ENCODE assay signal across 22 cellular contexts in the genomic region with DNA sequence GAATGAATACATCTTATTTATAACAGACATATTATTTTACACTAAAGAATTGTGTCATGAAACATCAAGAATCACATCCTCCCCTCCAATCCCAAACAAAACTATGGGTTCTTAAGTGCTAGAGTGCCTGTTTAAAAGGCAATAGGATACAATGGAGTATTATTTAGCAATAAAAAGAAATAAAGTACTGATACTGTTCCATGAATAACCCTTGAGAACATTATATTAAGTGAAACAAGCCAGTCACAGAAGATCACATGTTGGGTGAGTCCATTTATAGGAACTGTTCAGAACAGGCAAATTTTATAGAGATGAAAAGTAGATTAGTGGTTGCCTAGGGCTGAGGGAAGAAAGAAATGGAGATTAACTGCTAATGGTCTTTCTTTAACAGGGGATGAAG.
"Had no signal": no experiment of that assay in that cellular context is flagged by ENCODE, and none has a peak within 500 bp of the region (broad histone marks: within the 10 kb centered on the region; RNA-seq: fewer than 3 reads in every experiment).

No MANE protein-coding gene starts in this region.

- H2AFZ ChIP-seq: neural progenitor cell had no signal

- H3K9me3 Mint-ChIP-seq: immature natural killer cell; natural killer cell treated with Interleukin-12 subunit alpha and Interleukin-12 subunit beta and Interleukin-15 and Interleukin-18, amount 100 ng/mL, for 72 hours; neural progenitor cell; type B pancreatic cell had no signal

- H3K4me1 ChIP-seq: esophagus muscularis mucosa, neural progenitor cell, pancreas had no signal

- H3K9me3 ChIP-seq: esophagus muscularis mucosa, pancreas had no signal

- H3K4me2 ChIP-seq: neural progenitor cell had no signal

- ATAC-seq: left ventricle myocardium superior; natural killer cell treated with Interleukin-12 subunit alpha and Interleukin-12 subunit beta and Interleukin-15 and Interleukin-18, amount 100 ng/mL, for 72 hours; pancreas; right cardiac atrium had no signal

- DNase-seq: cortex of kidney; effector memory CD4-positive, alpha-beta T cell; foreskin fibroblast; immature natural killer cell; left ventricle myocardium superior; mesenchymal stem cell; midbrain; nucleus accumbens; pancreas; right cardiac atrium; small intestine; stimulated activated CD4-positive, alpha-beta T cell treated with anti-CD3 and anti-CD28 coated beads, Interleukin-12 subunit alpha, Interleukin-12 subunit beta, amount 100 ng/mL, for 4 hours; stimulated activated naive CD4-positive, alpha-beta T cell treated with Interleukin-2 at 50 U/mL for 16 hours had no signal

- H3K27me3 Mint-ChIP-seq: natural killer cell treated with Interleukin-12 subunit alpha and Interleukin-12 subunit beta and Interleukin-15 and Interleukin-18, amount 100 ng/mL, for 72 hours; progenitor cell of endocrine pancreas; type B pancreatic cell had no signal

- H3K4me1 Mint-ChIP-seq: neural progenitor cell had no signal

- H3K27ac Mint-ChIP-seq: immature natural killer cell, neural progenitor cell, progenitor cell of endocrine pancreas, type B pancreatic cell had no signal

- FAIRE-seq: keratinocyte, pancreas, small intestine, urothelium cell line had no signal

- H3K27me3 ChIP-seq: esophagus muscularis mucosa, neural progenitor cell, pancreas had no signal

- H3K4me3 ChIP-seq: esophagus muscularis mucosa, lung, neural progenitor cell, pancreas had no signal

- H3K4me3 Mint-ChIP-seq: immature natural killer cell; natural killer cell treated with Interleukin-12 subunit alpha and Interleukin-12 subunit beta and Interleukin-15 and Interleukin-18, amount 100 ng/mL, for 72 hours; neural progenitor cell; type B pancreatic cell had no signal

- H3K27ac ChIP-seq: epithelial cell of prostate, esophagus muscularis mucosa, neural progenitor cell, pancreas had no signal
